ENCODE assay signal across 17 cellular contexts in the genomic region with DNA sequence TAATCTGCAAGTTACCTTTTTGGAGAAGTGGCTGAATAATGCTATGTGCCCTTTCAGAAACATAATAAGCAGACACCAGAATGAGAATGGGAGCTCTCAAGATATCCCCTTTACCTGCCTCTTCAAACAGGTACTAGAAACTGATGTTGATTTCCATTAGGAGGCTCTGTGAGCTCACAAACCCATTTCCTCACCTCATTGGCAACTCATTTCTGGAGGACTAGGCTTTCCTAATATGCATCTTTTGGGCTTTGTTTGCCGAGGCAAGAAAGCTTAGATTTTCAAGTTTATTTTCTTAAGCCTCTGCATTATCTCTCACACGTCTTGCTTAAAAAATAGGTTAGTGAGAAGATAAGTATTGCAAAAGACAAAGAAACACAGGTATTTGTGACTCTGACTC.
DNase-seq lines count a peak whose midpoint lies in the region; ATAC-seq, FAIRE-seq and TF ChIP-seq lines count a peak whose summit lies in the region.
"Had no signal": no experiment of that assay in that cellular context is flagged by ENCODE, and none has a peak within 500 bp of the region (broad histone marks: within the 10 kb centered on the region; RNA-seq: fewer than 3 reads in every experiment).

No MANE protein-coding gene starts in this region.

- H3K9ac ChIP-seq in H1 (replicated peaks in 1 of 4; ENCODE audit: extremely low read depth in 1 of 4, low read depth in 3 of 4, low read length in 3 of 4) (no peak overlapping the region), mesendoderm (ENCODE audit: low read length) (no peak overlapping the region)

- H4K5ac ChIP-seq in H1 (ENCODE audit: insufficient read length, low read depth, low read length) (no peak overlapping the region), mesendoderm (ENCODE audit: low read length) (no peak overlapping the region)

- no peak overlapping the region for H2BK20ac ChIP-seq in H1 (ENCODE audit: low read length)

- FAIRE-seq in H1 (lab: Jason Lieb, UNC), result no peak
- FAIRE-seq: A549 had no signal

- H3K14ac ChIP-seq in H1 (ENCODE audit: insufficient read length), result no peak overlapping the region

- H3K4me1 ChIP-seq in GM23338 (ENCODE audit: insufficient read depth), result 0 out of 2 replicates have a peak, but pooled peaks cover 5% of the 10 kb centered on the region
- H3K4me1 ChIP-seq in H1 (replicated peaks in 1 of 4; ENCODE audit: control insufficient read depth in 3 of 4, insufficient read depth in 4 of 4, low read length in 3 of 4), result no peaks in the 10 kb centered on the region
- H3K4me1 ChIP-seq in mesendoderm (ENCODE audit: control insufficient read depth, low read depth, low read length), result no peaks in the 10 kb centered on the region
- H3K4me1 ChIP-seq in naive thymus-derived CD4-positive, alpha-beta T cell (ENCODE audit: control insufficient read depth in 2 of 2, insufficient read depth in 2 of 2, low read length in 2 of 2), result no peaks in the 10 kb centered on the region
- H3K4me1 ChIP-seq: A549, Caco-2 had no signal

- H3K27me3 ChIP-seq in GM23338 (ENCODE audit: insufficient read depth), result no peaks in the 10 kb centered on the region
- H3K27me3 ChIP-seq in H1 (replicated peaks in 1 of 4; ENCODE audit: control insufficient read depth in 3 of 4, extremely low read depth in 1 of 4, insufficient read depth in 3 of 4, low read length in 3 of 4), result no peaks in the 10 kb centered on the region
- no peaks in the 10 kb centered on the region for H3K27me3 ChIP-seq in mesendoderm (ENCODE audit: insufficient read depth, low read length, poor library complexity)
- H3K27me3 ChIP-seq in naive thymus-derived CD4-positive, alpha-beta T cell (ENCODE audit: control insufficient read depth in 2 of 2, insufficient read depth in 2 of 2, low read length in 2 of 2), result no peaks in the 10 kb centered on the region

- DNase-seq in GM23338 (ENCODE audit: low spot score) (peak; percentile 25), WTC11 (ENCODE audit: low spot score) (no peak), H1 (ENCODE audit: low read depth in 1 of 2, low spot score in 2 of 2) (no peak), mesendoderm (peak; percentile 64), progenitor cell of endocrine pancreas (ENCODE audit: low spot score, unreplicated experiment) (no peak), dermis blood vessel endothelial cell (no peak)
- DNase-seq in naive thymus-derived CD4-positive, alpha-beta T cell, result no peak
- DNase-seq in activated naive CD4-positive, alpha-beta T cell treated with Interleukin-2 at 50 U/mL for 16 hours, result no peak
- DNase-seq: AML-193; Caco-2; CD4-positive, alpha-beta T cell; DMS153; DMS79; GDM1 had no signal

- H3K27ac ChIP-seq in GM23338 (ENCODE audit: low read depth) (no peak overlapping the region), H1 (ENCODE audit: low read depth, low read length) (no peak overlapping the region), mesendoderm (ENCODE audit: low read depth, low read length) (no peak overlapping the region)
- H3K27ac ChIP-seq in naive thymus-derived CD4-positive, alpha-beta T cell (ENCODE audit: low read depth, low read length), result no peak overlapping the region
- H3K27ac ChIP-seq: 22Rv1, A549, C4-2B had no signal

- no peak overlapping the region for H2AK5ac ChIP-seq in H1 (ENCODE audit: low read depth, low read length)
- H2AK5ac ChIP-seq in mesendoderm (ENCODE audit: low read length), result no peak overlapping the region

- H3K23me2 ChIP-seq in H1 (ENCODE audit: low read depth, low read length), result no peaks in the 10 kb centered on the region

- ATAC-seq in GM23338 (no peak), WTC11 (no peak; the same call in 1 of the 2 replicates)
- no peak for ATAC-seq in naive thymus-derived CD4-positive, alpha-beta T cell
- ATAC-seq: A549 had no signal

- H2BK15ac ChIP-seq in H1 (ENCODE audit: low read length) (no peak overlapping the region), mesendoderm (replicated peaks; ENCODE audit: low read depth) (no peak overlapping the region)

- H2BK5ac ChIP-seq in H1 (ENCODE audit: low read depth, low read length) (no peak overlapping the region), mesendoderm (ENCODE audit: low read length) (no peak overlapping the region)

- no peaks in the 10 kb centered on the region for H3K36me3 Mint-ChIP-seq in GM23338 (ENCODE audit: low read depth)
- no peaks in the 10 kb centered on the region for H3K36me3 Mint-ChIP-seq in WTC11
- no peaks in the 10 kb centered on the region for H3K36me3 Mint-ChIP-seq in progenitor cell of endocrine pancreas (ENCODE audit: insufficient read depth)
- no peaks in the 10 kb centered on the region for H3K36me3 Mint-ChIP-seq in naive thymus-derived CD4-positive, alpha-beta T cell

- no peaks in the 10 kb centered on the region for H3K9me3 ChIP-seq in H1 (ENCODE audit: insufficient read depth in 2 of 2, low read depth in 1 of 2, low read length in 1 of 2)
- no peaks in the 10 kb centered on the region for H3K9me3 ChIP-seq in naive thymus-derived CD4-positive, alpha-beta T cell (ENCODE audit: control insufficient read depth in 2 of 3, low read length in 3 of 3)
- H3K9me3 ChIP-seq: A549, Caco-2 had no signal

- POLR2A ChIA-PET in WTC11 (lab: Charles Lee) (no interaction called here), H1 (lab: Charles Lee; ENCODE audit: partially characterized antibody) (no interaction called here)
- POLR2A ChIA-PET in naive thymus-derived CD4-positive, alpha-beta T cell (lab: Charles Lee), result no interaction called here

- CTCF ChIA-PET in WTC11 (lab: Charles Lee), result interaction anchor here (0.6 to 1.7 kb wide), 6 partner anchors 136 to 424 kb away, joined by 3 to 23 read pairs (median 4); no protein-coding TSS in a partner anchor
- CTCF ChIA-PET in H1 (lab: Charles Lee; ENCODE audit: partially characterized antibody), result interaction anchor here (0.7 to 2.3 kb wide), 10 partner anchors 10 to 585 kb away, joined by 3 to 20 read pairs (median 3); no protein-coding TSS in a partner anchor
- CTCF ChIA-PET in naive thymus-derived CD4-positive, alpha-beta T cell (lab: Charles Lee), result no interaction called here

- H2BK12ac ChIP-seq in H1 (ENCODE audit: low read depth, low read length), result no peak overlapping the region

- H3K4me1 Mint-ChIP-seq in GM23338 (peaks cover 7% of the 10 kb centered on the region; the same call in 2 of the 3 replicates), WTC11 (peaks cover 10% of the 10 kb centered on the region), progenitor cell of endocrine pancreas (ENCODE audit: low read depth) (peaks cover 5% of the 10 kb centered on the region)
- peaks cover 0 to 1% (median 0%) of the 10 kb centered on the region in 7 donors for H3K4me1 Mint-ChIP-seq in naive thymus-derived CD4-positive, alpha-beta T cell

- H3K79me2 ChIP-seq in GM23338 (replicated peaks; ENCODE audit: insufficient read depth) (no peaks in the 10 kb centered on the region), H1 (ENCODE audit: control insufficient read depth in 1 of 2, insufficient read depth in 2 of 2, low read length in 2 of 2) (no peaks in the 10 kb centered on the region), mesendoderm (ENCODE audit: control insufficient read depth, insufficient read depth, low read length) (no peaks in the 10 kb centered on the region)

- H3K36me3 ChIP-seq in GM23338 (ENCODE audit: insufficient read depth), result no peaks in the 10 kb centered on the region
- H3K36me3 ChIP-seq in H1 (ENCODE audit: control insufficient read depth in 2 of 4, insufficient read depth in 4 of 4, low read length in 3 of 4), result no peaks in the 10 kb centered on the region
- H3K36me3 ChIP-seq in mesendoderm (ENCODE audit: control insufficient read depth, insufficient read depth, low read length), result no peaks in the 10 kb centered on the region
- H3K36me3 ChIP-seq in naive thymus-derived CD4-positive, alpha-beta T cell (ENCODE audit: control insufficient read depth in 2 of 3, insufficient read depth in 3 of 3, low read length in 3 of 3), result no peaks in the 10 kb centered on the region

- intact Hi-C loops in naive thymus-derived CD4-positive, alpha-beta T cell (cut with micrococcal nuclease), result no loop called here

- no peak overlapping the region for H4K8ac ChIP-seq in H1 (ENCODE audit: extremely low read depth, insufficient read depth, low read length)
- H4K8ac ChIP-seq in mesendoderm (ENCODE audit: low read depth, low read length), result no peak overlapping the region

- H3K56ac ChIP-seq in H1 (replicated peaks; ENCODE audit: insufficient read length, low read depth, low read length) (no peak overlapping the region), mesendoderm (ENCODE audit: low read length) (no peak overlapping the region)

- H3K79me1 ChIP-seq in H1 (ENCODE audit: low read depth, low read length) (no peaks in the 10 kb centered on the region), mesendoderm (ENCODE audit: low read length) (no peaks in the 10 kb centered on the region)

- no peaks in the 10 kb centered on the region for H3K9me2 ChIP-seq in GM23338 (ENCODE audit: insufficient read depth)

- peak in 1 of 2 experiments; percentile 46; a peak in 2 of 4 replicates for TF ChIP-seq CTCF in GM23338 (conservative IDR thresholded peaks at IDR 0.05; ENCODE audit: low read depth in 2 of 2)
- no peak for TF ChIP-seq CTCF in WTC11 (IDR thresholded peaks at IDR 0.05)
- no peak for TF ChIP-seq CTCF in H1 (IDR thresholded peaks at IDR 0.05; ENCODE audit: control extremely low read depth in 1 of 3, insufficient read depth in 1 of 3, low read depth in 1 of 3, low read length in 3 of 3)
- no peak for TF ChIP-seq CTCF in progenitor cell of endocrine pancreas (IDR thresholded peaks at IDR 0.05; ENCODE audit: unreplicated experiment)

- H2AFZ ChIP-seq in GM23338 (no peak overlapping the region), H1 (ENCODE audit: low read length) (no peak overlapping the region)

- no peaks in the 10 kb centered on the region for H3F3A ChIP-seq in GM23338 (replicated peaks; ENCODE audit: low read depth)

- H3K27ac Mint-ChIP-seq in GM23338 (no peak overlapping the region), WTC11 (0 out of 2 replicates have a peak overlapping the region, but pooled peaks have one; percentile 49), progenitor cell of endocrine pancreas (no peak overlapping the region)
- H3K27ac Mint-ChIP-seq in naive thymus-derived CD4-positive, alpha-beta T cell, result no peak overlapping the region
- H3K27ac Mint-ChIP-seq: CD4-positive, alpha-beta T cell had no signal

- H3K27me3 Mint-ChIP-seq in GM23338 (ENCODE audit: insufficient read depth, low read depth, poor library complexity) (no peaks in the 10 kb centered on the region), WTC11 (ENCODE audit: low read depth) (no peaks in the 10 kb centered on the region), progenitor cell of endocrine pancreas (no peaks in the 10 kb centered on the region)
- H3K27me3 Mint-ChIP-seq in naive thymus-derived CD4-positive, alpha-beta T cell, result no peaks in the 10 kb centered on the region
- H3K27me3 Mint-ChIP-seq: CD4-positive, alpha-beta T cell had no signal

- H3K4me2 ChIP-seq in GM23338 (no peak overlapping the region), H1 (ENCODE audit: insufficient read depth in 1 of 2, low read depth in 2 of 2, low read length in 2 of 2) (no peak overlapping the region), mesendoderm (ENCODE audit: low read length) (no peak overlapping the region)
- H3K4me2 ChIP-seq: A549 had no signal

- no peak for TF ChIP-seq EP300 in H1 (IDR thresholded peaks at IDR 0.05; ENCODE audit: borderline replicate concordance in 1 of 2, low read depth in 2 of 2, low read length in 2 of 2)

- H3K18ac ChIP-seq in H1 (ENCODE audit: extremely low read depth, low read length) (no peak overlapping the region), mesendoderm (ENCODE audit: low read length) (no peak overlapping the region)

- no peak overlapping the region for H4K91ac ChIP-seq in H1 (replicated peaks; ENCODE audit: insufficient read length, low read length)

- H3K4ac ChIP-seq in H1 (replicated peaks; ENCODE audit: insufficient read length, low read depth, low read length) (no peak overlapping the region), mesendoderm (ENCODE audit: low read depth, low read length) (no peak overlapping the region)

- TF ChIP-seq RAD21 in H1 (IDR thresholded peaks at IDR 0.05 in 1 of 2, conservative IDR thresholded peaks at IDR 0.05 in 1 of 2; ENCODE audit: low read depth in 2 of 2, low read length in 2 of 2), result peak; percentile 28 to 42

- H4K20me1 ChIP-seq in GM23338 (replicated peaks; ENCODE audit: insufficient read depth) (no peaks in the 10 kb centered on the region), H1 (replicated peaks in 1 of 2; ENCODE audit: control insufficient read depth in 1 of 2, insufficient read depth in 2 of 2, low read length in 2 of 2) (no peaks in the 10 kb centered on the region)

- TF ChIP-seq POLR2A in H1 (IDR thresholded peaks at IDR 0.05; ENCODE audit: control extremely low read depth in 1 of 2, low read depth in 2 of 2, low read length in 2 of 2), result no peak

- WGBS in H1 (ENCODE audit: extremely low coverage in 1 of 2, insufficient coverage in 1 of 2, insufficient read length in 1 of 2, insufficient replicate concordance in 2 of 2, low coverage in 1 of 2, low lambda C conversion rate in 2 of 2, missing lambda C conversion rate in 1 of 2), 2 experiments, result 57% methylated on average over 2 of the region's 2 CpGs; no CpG with 5 or more reads in 1 of the 2 experiments
- no CpG with 5 or more reads among the region's 2 CpGs for WGBS in mesendoderm (ENCODE audit: extremely low coverage, insufficient coverage, low lambda C conversion rate)

- H3K9me3 Mint-ChIP-seq in GM23338, result no peaks in the 10 kb centered on the region
- peaks cover 10% of the 10 kb centered on the region; the same call in 1 of the 2 replicates for H3K9me3 Mint-ChIP-seq in WTC11
- no peaks in the 10 kb centered on the region for H3K9me3 Mint-ChIP-seq in progenitor cell of endocrine pancreas (ENCODE audit: low read depth)
- H3K9me3 Mint-ChIP-seq in naive thymus-derived CD4-positive, alpha-beta T cell, result peaks cover 0 to 3% (median 0%) of the 10 kb centered on the region in 11 donors

- H3K4me3 ChIP-seq in GM23338 (no peak overlapping the region), H1 (ENCODE audit: extremely low read depth in 1 of 4, insufficient read depth in 2 of 4, low read depth in 3 of 4, low read length in 4 of 4) (no peak overlapping the region), mesendoderm (ENCODE audit: low read length) (no peak overlapping the region)
- H3K4me3 ChIP-seq in naive thymus-derived CD4-positive, alpha-beta T cell (ENCODE audit: low read length), result no peak overlapping the region
- H3K4me3 ChIP-seq: A549 had no signal

- no peak overlapping the region for H2BK120ac ChIP-seq in H1 (replicated peaks; ENCODE audit: low read depth, low read length)
- no peak overlapping the region for H2BK120ac ChIP-seq in mesendoderm (ENCODE audit: low read depth, low read length)

- no peak overlapping the region for H3K23ac ChIP-seq in H1 (ENCODE audit: insufficient read length)
- no peak overlapping the region for H3K23ac ChIP-seq in mesendoderm (ENCODE audit: low read length)

- H3K4me3 Mint-ChIP-seq in GM23338, result no peak overlapping the region
- no peak overlapping the region for H3K4me3 Mint-ChIP-seq in WTC11
- no peak overlapping the region for H3K4me3 Mint-ChIP-seq in progenitor cell of endocrine pancreas (ENCODE audit: low read depth)
- no peak overlapping the region for H3K4me3 Mint-ChIP-seq in naive thymus-derived CD4-positive, alpha-beta T cell
- H3K4me3 Mint-ChIP-seq: CD4-positive, alpha-beta T cell had no signal

Comparison
In these comparisons a context has a peak if more than half of its experiments do, and no peak if none do; other contexts are left out.
1. DNase-seq: peak in GM23338 (single experiment) and mesendoderm (single experiment); none in WTC11 (single experiment), H1 (0 of 2), progenitor cell of endocrine pancreas (single experiment), dermis blood vessel endothelial cell (single experiment), naive thymus-derived CD4-positive, alpha-beta T cell (0 of 9) and activated naive CD4-positive, alpha-beta T cell treated with Interleukin-2 at 50 U/mL for 16 hours (single experiment).